In genomic region chr1:11925938-11926292, GRCh38 we compare ENCODE assay signal across 8 cellular contexts. TPM values are rescaled to one million over a fixed set of nuclear protein-coding genes. Genes with fewer than 3 reads are reported as not detected.
DNase-seq lines count a peak whose midpoint lies in the region; ATAC-seq and TF ChIP-seq lines count a peak whose summit lies in the region.

No MANE protein-coding gene starts in this region.

- intact Hi-C loops in Right ventricle myocardium inferior (cut with DNase I) (no loop called here), cardiac septum (cut with DNase I) (loop anchor here (2.0 kb wide), 1 partner anchor 17 kb away; no protein-coding TSS in a partner anchor)

- H3K36me3 Mint-ChIP-seq in natural killer cell treated with Interleukin-12 subunit alpha and Interleukin-12 subunit beta and Interleukin-15 and Interleukin-18, amount 100 ng/mL, for 72 hours: peaks cover 10% of the 10 kb centered on the region

- no peaks in the 10 kb centered on the region for H3K9me3 Mint-ChIP-seq in natural killer cell treated with Interleukin-12 subunit alpha and Interleukin-12 subunit beta and Interleukin-15 and Interleukin-18, amount 100 ng/mL, for 72 hours

- H3K27me3 Mint-ChIP-seq in natural killer cell treated with Interleukin-12 subunit alpha and Interleukin-12 subunit beta and Interleukin-15 and Interleukin-18, amount 100 ng/mL, for 72 hours: no peaks in the 10 kb centered on the region

- DNase-seq in Right ventricle myocardium inferior (ENCODE audit: missing footprints) (peak; percentile 78), cardiac septum (ENCODE audit: low spot score) (no peak), HL-60 (ENCODE audit: low read depth in 1 of 2, low spot score in 1 of 2) (no peak), coronary artery (ENCODE audit: low spot score) (no peak), NCI-H510A (lab: John Stamatoyannopoulos, UW) (no peak), NCI-H2196 treated with DMSO at 0.1 percent for 48 hours (lab: John Stamatoyannopoulos, UW; ENCODE audit: unreplicated experiment) (no peak)
- DNase-seq in natural killer cell treated with Interleukin-12 subunit alpha and Interleukin-12 subunit beta and Interleukin-15 and Interleukin-18, amount 100 ng/mL, for 72 hours (ENCODE audit: low spot score): no peak

- H3K27ac ChIP-seq in HL-60 (replicated peaks) (peak overlapping the region; percentile 62), coronary artery (peak overlapping the region in 1 of 2 donors; percentile 91)

- H3K4me1 Mint-ChIP-seq in natural killer cell treated with Interleukin-12 subunit alpha and Interleukin-12 subunit beta and Interleukin-15 and Interleukin-18, amount 100 ng/mL, for 72 hours (ENCODE audit: low read depth in 2 of 2): peaks cover 22 to 28% of the 10 kb centered on the region in 2 donors

- TF ChIP-seq CTCF in HL-60 (IDR thresholded peaks at IDR 0.05; ENCODE audit: insufficient read depth, low read length) (no peak), coronary artery (IDR thresholded peaks at IDR 0.05) (no peak)

- peak overlapping the region; percentile 64 for H3K4me3 ChIP-seq in HL-60 (replicated peaks; ENCODE audit: insufficient read depth, low read length)
- H3K4me3 ChIP-seq in coronary artery: peak overlapping the region; percentile 85

- H3K27me3 ChIP-seq in HL-60 (ENCODE audit: insufficient read depth, poor library complexity, severe bottlenecking): no peaks in the 10 kb centered on the region

- peak overlapping the region; percentile 86 for H3K4me3 Mint-ChIP-seq in natural killer cell treated with Interleukin-12 subunit alpha and Interleukin-12 subunit beta and Interleukin-15 and Interleukin-18, amount 100 ng/mL, for 72 hours

- peak overlapping the region in 1 of 2 donors; percentile 79 for H3K27ac Mint-ChIP-seq in natural killer cell treated with Interleukin-12 subunit alpha and Interleukin-12 subunit beta and Interleukin-15 and Interleukin-18, amount 100 ng/mL, for 72 hours

- ATAC-seq in Right ventricle myocardium inferior: no peak
- ATAC-seq in natural killer cell treated with Interleukin-12 subunit alpha and Interleukin-12 subunit beta and Interleukin-15 and Interleukin-18, amount 100 ng/mL, for 72 hours: peak; percentile 26 to 50
- no peak for ATAC-seq in GM19328 (IDR thresholded peaks at IDR 0.05; ENCODE audit: unreplicated experiment)

RNA-seq across cellular contexts. Expression of gene KIAA2013, which starts 0.3 kb away (rescaled TPM):
- total RNA-seq in Right ventricle myocardium inferior (32.5 TPM), cardiac septum (42.6 TPM)
- 10 to 100 TPM; 50.5 to 59.8 TPM for total RNA-seq in natural killer cell treated with Interleukin-12 subunit alpha and Interleukin-12 subunit beta and Interleukin-15 and Interleukin-18, amount 100 ng/mL, for 72 hours

RNA-seq across cellular contexts. Expression of gene PLOD1, which starts 8.6 kb away (rescaled TPM):
- 70.4 TPM for total RNA-seq in Right ventricle myocardium inferior
- 52.6 TPM for total RNA-seq in cardiac septum
- total RNA-seq in natural killer cell treated with Interleukin-12 subunit alpha and Interleukin-12 subunit beta and Interleukin-15 and Interleukin-18, amount 100 ng/mL, for 72 hours: 10 to 100 TPM; 50.7 to 72.4 TPM

RNA-seq across cellular contexts. Expression of gene MFN2, which starts 54.3 kb away (rescaled TPM):
- 697 TPM for total RNA-seq in Right ventricle myocardium inferior
- total RNA-seq in cardiac septum: 619 TPM
- 100 to 1,000 TPM in 1 of 2 donors, 10 to 100 TPM in 1; 75.2 to 101 TPM for total RNA-seq in natural killer cell treated with Interleukin-12 subunit alpha and Interleukin-12 subunit beta and Interleukin-15 and Interleukin-18, amount 100 ng/mL, for 72 hours

Comparison
In these comparisons a context has a peak if more than half of its experiments do, and no peak if none do; other contexts are left out.
1. ATAC-seq: peak in natural killer cell treated with Interleukin-12 subunit alpha and Interleukin-12 subunit beta and Interleukin-15 and Interleukin-18, amount 100 ng/mL, for 72 hours (2 of 2); none in Right ventricle myocardium inferior (single experiment) and GM19328 (single experiment).